ENCODE assay signal across 8 cellular contexts in genomic region chr2:210072922-210073509, GRCh38.
DNase-seq lines count a peak whose midpoint lies in the region; ATAC-seq and TF ChIP-seq lines count a peak whose summit lies in the region.

No MANE protein-coding gene starts in this region.

- H3K36me3 ChIP-seq in mucosa of descending colon (ENCODE audit: low read depth): no peaks in the 10 kb centered on the region

- CTCF ChIA-PET in AG04449 (lab: Yijun Ruan, JAX): interaction anchor here (0.8 to 3.0 kb wide), 11 partner anchors 10 to 126 kb away, joined by 3 to 20 read pairs (median 4); no protein-coding TSS in a partner anchor

- intact Hi-C loops in mucosa of descending colon (cut with DNase I, micrococcal nuclease): no loop called here

- in situ Hi-C loops in GM13976 (cut with MboI; ENCODE audit: low sequenced_read_pairs, unreplicated experiment): no loop called here

- no peaks in the 10 kb centered on the region for H3K4me1 ChIP-seq in mucosa of descending colon (ENCODE audit: low read depth)

- ATAC-seq in HG02759 (IDR thresholded peaks at IDR 0.05; ENCODE audit: unreplicated experiment): peak; percentile 82
- ATAC-seq in mucosa of descending colon: peak; percentile 55

- H3K4me3 ChIP-seq in AG04449 (ENCODE audit: low read depth, low read length): no peak overlapping the region
- H3K4me3 ChIP-seq in cardiac fibroblast (replicated peaks in 1 of 2; ENCODE audit: low read depth in 2 of 2, low read length in 2 of 2): no peak overlapping the region
- no peak overlapping the region for H3K4me3 ChIP-seq in mucosa of descending colon

- H3K9me3 ChIP-seq in mucosa of descending colon: no peaks in the 10 kb centered on the region

- POLR2A ChIA-PET in AG04449 (lab: Yijun Ruan, JAX): no interaction called here

- DNase-seq in AG04449 (ENCODE audit: low read depth, low spot score) (no peak), GM13976 (ENCODE audit: low spot score) (peak; percentile 23), NCI-H2029 treated with DMSO at 0.1 percent for 48 hours (lab: John Stamatoyannopoulos, UW) (peak; percentile 23), cardiac fibroblast (ENCODE audit: low read depth in 2 of 2) (peak; percentile 71 to 75), mucosa of descending colon (peak in 1 of 3 donors; percentile 40), NCI-H774 (lab: John Stamatoyannopoulos, UW) (no peak), GM19240 (ENCODE audit: insufficient read length, low spot score) (no peak)

- TF ChIP-seq CTCF in AG04449 (IDR thresholded peaks at IDR 0.05; ENCODE audit: insufficient read depth, low read length, missing control alignments) (peak; percentile 43), GM13976 (IDR thresholded peaks at IDR 0.05; ENCODE audit: borderline replicate concordance, control extremely low read depth, extremely low read depth, insufficient read depth, missing control alignments) (peak; percentile 52), cardiac fibroblast (IDR thresholded peaks at IDR 0.05; ENCODE audit: low read depth, low read length) (peak; percentile 73), mucosa of descending colon (IDR thresholded peaks at IDR 0.05) (no peak)

Comparison
In these comparisons a context has a peak if more than half of its experiments do, and no peak if none do; other contexts are left out.
1. DNase-seq: peak in GM13976 (single experiment), NCI-H2029 treated with DMSO at 0.1 percent for 48 hours (single experiment) and cardiac fibroblast (2 of 2); none in AG04449 (single experiment), NCI-H774 (single experiment) and GM19240 (single experiment).